ENCODE assay signal across 10 cellular contexts in genomic region chr3:194396897-194397756, GRCh38. TPM values are rescaled to one million over a fixed set of nuclear protein-coding genes. Genes with fewer than 3 reads are reported as not detected.
DNase-seq lines count a peak whose midpoint lies in the region; ATAC-seq, FAIRE-seq and TF ChIP-seq lines count a peak whose summit lies in the region.
"Had no signal": no experiment of that assay in that cellular context is flagged by ENCODE, and none has a peak within 500 bp of the region (broad histone marks: within the 10 kb centered on the region; RNA-seq: fewer than 3 reads in every experiment).

No MANE protein-coding gene starts in this region.

- TF ChIP-seq POLR2A in transverse colon (IDR thresholded peaks at IDR 0.05) = no peak
- TF ChIP-seq POLR2A in gastroesophageal sphincter (IDR thresholded peaks at IDR 0.05) = no peak

- in situ Hi-C loops in transverse colon (cut with MboI; ENCODE audit: low pct_ligation_motif_present in 1 of 4, low pct_unique_long_range_greater_than_20kb in 1 of 4, low sequenced_read_pairs in 3 of 4) = loop anchor here in 1 of 4 donors (5.0 kb wide), 1 partner anchor 60 kb away; no protein-coding TSS in a partner anchor

- ATAC-seq in gastroesophageal sphincter = no peak

- H3K4me3 ChIP-seq in kidney (ENCODE audit: low read length in 2 of 2) (peak overlapping the region; percentile 15 to 25), transverse colon (peak overlapping the region in 2 of 4 donors; percentile 10 to 24), gastroesophageal sphincter (peak overlapping the region in 1 of 2 donors; percentile 38)
- H3K4me3 ChIP-seq: mucosa of descending colon had no signal

- H3K9me3 ChIP-seq in kidney (ENCODE audit: control insufficient read depth in 1 of 2, low read length in 2 of 2) = no peaks in the 10 kb centered on the region
- H3K9me3 ChIP-seq in transverse colon = no peaks in the 10 kb centered on the region
- H3K9me3 ChIP-seq in gastroesophageal sphincter = no peaks in the 10 kb centered on the region
- H3K9me3 ChIP-seq: mucosa of descending colon had no signal

- peak; percentile 13 for DNase-seq in activated gamma-delta T cell treated with Interleukin-2 at 50 U/mL for 16 hours
- no peak for DNase-seq in activated gamma-delta T cell (lab: John Stamatoyannopoulos, UW)
- peak; percentile 29 for DNase-seq in activated effector memory CD4-positive, alpha-beta T cell treated with Interleukin-2 at 50 U/mL for 16 hours
- no peak for DNase-seq in kidney
- no peak for DNase-seq in transverse colon
- no peak for DNase-seq in NCI-H2029 (lab: John Stamatoyannopoulos, UW)
- DNase-seq in LoVo (ENCODE audit: low spot score) = no peak

- intact Hi-C loops in kidney (cut with DNase I) = loop anchor here (10.0 kb wide), 1 partner anchor 52 kb away; no protein-coding TSS in a partner anchor
- intact Hi-C loops in transverse colon (cut with DNase I; ENCODE audit: low total_unique reads) = no loop called here

- TF ChIP-seq CTCF in kidney (IDR thresholded peaks at IDR 0.05; ENCODE audit: borderline replicate concordance, extremely low read depth, insufficient read depth) (no peak), transverse colon (IDR thresholded peaks at IDR 0.05) (no peak), gastroesophageal sphincter (IDR thresholded peaks at IDR 0.05) (no peak)

- H3K36me3 ChIP-seq in kidney (ENCODE audit: control insufficient read depth in 1 of 2, insufficient read depth in 2 of 2, low read length in 2 of 2) (no peaks in the 10 kb centered on the region), transverse colon (no peaks in the 10 kb centered on the region), gastroesophageal sphincter (no peaks in the 10 kb centered on the region)

- TF ChIP-seq EP300 in transverse colon (IDR thresholded peaks at IDR 0.05; ENCODE audit: low read depth) (no peak), gastroesophageal sphincter (IDR thresholded peaks at IDR 0.05) (no peak)

- H3K27ac ChIP-seq in kidney (ENCODE audit: low read depth in 2 of 2, low read length in 2 of 2) (peak overlapping the region; percentile 72), transverse colon (peak overlapping the region; percentile 32 to 68 (median 50)), gastroesophageal sphincter (peak overlapping the region in 2 of 4 donors; percentile 31 to 35)

- H3K27me3 ChIP-seq in transverse colon (peaks cover 20% of the 10 kb centered on the region), gastroesophageal sphincter (peaks cover 52% of the 10 kb centered on the region)

- FAIRE-seq in kidney (lab: Jason Lieb, UNC) = no peak

- H3K9ac ChIP-seq in kidney (ENCODE audit: low read length in 2 of 2) = no peak overlapping the region

- 48% methylated on average over 68 of the region's 69 CpGs; no CpG with 5 or more reads in 1 of the 2 donors for WGBS in transverse colon (ENCODE audit: low coverage in 1 of 2), 2 donors
- 21 to 26% methylated on average over 14 to 15 of the region's 69 CpGs for WGBS in gastroesophageal sphincter (ENCODE audit: low coverage in 1 of 2), 2 donors

- H3K4me1 ChIP-seq in kidney (ENCODE audit: control insufficient read depth in 1 of 2, insufficient read depth in 1 of 2, low read depth in 1 of 2, low read length in 2 of 2) (peaks cover 0 to 9% of the 10 kb centered on the region in 2 donors), transverse colon (peaks cover 0 to 34% (median 13%) of the 10 kb centered on the region in 4 donors), gastroesophageal sphincter (peaks cover 0 to 26% (median 17%) of the 10 kb centered on the region in 3 donors)

RNA-seq across cellular contexts. Expression of gene GP5, which starts 1.9 kb away (rescaled TPM):
- total RNA-seq in kidney = 0.22 TPM
- not detected for polyA plus RNA-seq in kidney (ENCODE audit: insufficient read depth, low read depth, low replicate concordance)
- not detected for total RNA-seq in transverse colon
- total RNA-seq in gastroesophageal sphincter = under 1 TPM in 1 of 4 donors, not detected in 3; 0.31 TPM
- total RNA-seq: RPMI7951 had no signal

RNA-seq across cellular contexts. Expression of gene LRRC15, which starts 27.6 kb away (rescaled TPM):
- 0.63 TPM for total RNA-seq in kidney
- polyA plus RNA-seq in kidney (ENCODE audit: insufficient read depth, low read depth, low replicate concordance) = 0.09 TPM
- under 1 TPM in 2 of 4 donors, not detected in 2; 0.14 to 0.32 TPM for total RNA-seq in transverse colon
- total RNA-seq in gastroesophageal sphincter = under 1 TPM in 3 of 4 donors, not detected in 1; 0.42 to 0.67 (median 0.49) TPM

RNA-seq across cellular contexts. Expression of gene CPN2, which starts 46.0 kb away (rescaled TPM):
- total RNA-seq in kidney = 0.72 TPM
- 15.8 TPM for polyA plus RNA-seq in kidney (ENCODE audit: insufficient read depth, low read depth, low replicate concordance)
- under 1 TPM in 1 of 4 donors, not detected in 3; 0.14 TPM for total RNA-seq in transverse colon
- not detected for total RNA-seq in gastroesophageal sphincter
- total RNA-seq: RPMI7951 had no signal

Comparison
In these comparisons a context has a peak if more than half of its experiments do, and no peak if none do; other contexts are left out.
1. DNase-seq: peak in activated gamma-delta T cell treated with Interleukin-2 at 50 U/mL for 16 hours (single experiment) and activated effector memory CD4-positive, alpha-beta T cell treated with Interleukin-2 at 50 U/mL for 16 hours (single experiment); none in activated gamma-delta T cell (single experiment), kidney (single experiment), transverse colon (single experiment), NCI-H2029 (single experiment) and LoVo (single experiment).